In genomic region chr6:31897612-31898199, GRCh38 we compare ENCODE assay signal across 1 cellular context.
TF ChIP-seq lines count a peak whose summit lies in the region.

Gene EHMT2, minus strand, starts transcription at chr6:31897698. Its CDS starts 21 bp downstream, at chr6:31897677.

TF ChIP-seq in HepG2, 621 proteins besides CTCF, POLR2A, EP300 and RAD21 (continued from another document and continues in another):
- TF ChIP-seq PRDM15 (CRISPR knock-in tag; IDR thresholded peaks at IDR 0.05), result no peak
- no peak for TF ChIP-seq ZBTB21 (CRISPR knock-in tag; IDR thresholded peaks at IDR 0.05)
- TF ChIP-seq NR1H2 (CRISPR knock-in tag; IDR thresholded peaks at IDR 0.05; ENCODE audit: borderline replicate concordance, low read depth), result 0 out of 2 replicates have a peak, but pooled peaks have one; percentile 53
- no peak for TF ChIP-seq ZBTB49 (CRISPR knock-in tag; IDR thresholded peaks at IDR 0.05; ENCODE audit: borderline replicate concordance)
- no peak for TF ChIP-seq ZNF451 (CRISPR knock-in tag; IDR thresholded peaks at IDR 0.05)
- TF ChIP-seq TAF1 (CRISPR knock-in tag; IDR thresholded peaks at IDR 0.05), result peak; percentile 77
- TF ChIP-seq PITX1 (CRISPR knock-in tag; IDR thresholded peaks at IDR 0.05), result peak; percentile 51; the same call in 1 of the 2 replicates
- TF ChIP-seq MAZ (IDR thresholded peaks at IDR 0.05; ENCODE audit: borderline replicate concordance, low read depth, low read length), result peak; percentile 98
- peak; percentile 99 for TF ChIP-seq MAZ (CRISPR knock-in tag; IDR thresholded peaks at IDR 0.05; ENCODE audit: low read depth)
- no peak for TF ChIP-seq SP1 (IDR thresholded peaks at IDR 0.05)
- 0 out of 2 replicates have a peak, but pooled peaks have one; percentile 25 for TF ChIP-seq SP1 (CRISPR knock-in tag; IDR thresholded peaks at IDR 0.05)
- peak; percentile 74 for TF ChIP-seq ZHX2 (IDR thresholded peaks at IDR 0.05; ENCODE audit: low read depth)
- TF ChIP-seq ZHX2 (CRISPR knock-in tag; IDR thresholded peaks at IDR 0.05; ENCODE audit: borderline replicate concordance), result no peak
- TF ChIP-seq KMT2B (CRISPR knock-in tag; IDR thresholded peaks at IDR 0.05), result peak; percentile 49; the same call in 1 of the 2 replicates
- 0 out of 2 replicates have a peak, but pooled peaks have one; percentile 22 for TF ChIP-seq ZNF737 (CRISPR knock-in tag; IDR thresholded peaks at IDR 0.05; ENCODE audit: borderline replicate concordance)
- peak; percentile 53; the same call in 1 of the 2 replicates for TF ChIP-seq SP4 (CRISPR knock-in tag; IDR thresholded peaks at IDR 0.05)
- peak; percentile 15; the same call in 1 of the 2 replicates for TF ChIP-seq ZNF580 (CRISPR knock-in tag; IDR thresholded peaks at IDR 0.05; ENCODE audit: borderline replicate concordance, low read depth)
- no peak for TF ChIP-seq ZNF556 (CRISPR knock-in tag; IDR thresholded peaks at IDR 0.05; ENCODE audit: borderline replicate concordance)
- TF ChIP-seq ZNF740 (CRISPR knock-in tag; IDR thresholded peaks at IDR 0.05), result 0 out of 2 replicates have a peak, but pooled peaks have one; percentile 9
- 0 out of 2 replicates have a peak, but pooled peaks have one; percentile 39 for TF ChIP-seq MXD3 (CRISPR knock-in tag; IDR thresholded peaks at IDR 0.05)
- TF ChIP-seq ARID4A (CRISPR knock-in tag; IDR thresholded peaks at IDR 0.05; ENCODE audit: borderline replicate concordance), result peak; percentile 69; the same call in 1 of the 2 replicates
- 0 out of 2 replicates have a peak, but pooled peaks have one; percentile 38 for TF ChIP-seq HIVEP1 (CRISPR knock-in tag; IDR thresholded peaks at IDR 0.05)
- TF ChIP-seq YY1 (IDR thresholded peaks at IDR 0.05; ENCODE audit: insufficient read depth, insufficient replicate concordance, low read depth, low read length), result peak; percentile 90
- no peak for TF ChIP-seq FOXA3 (CRISPR knock-in tag; IDR thresholded peaks at IDR 0.05)
- no peak for TF ChIP-seq ZSCAN9 (CRISPR knock-in tag; IDR thresholded peaks at IDR 0.05; ENCODE audit: borderline replicate concordance)
- 0 out of 2 replicates have a peak, but pooled peaks have one; percentile 1 for TF ChIP-seq SATB2 (CRISPR knock-in tag; IDR thresholded peaks at IDR 0.05)
- peak; percentile 82 for TF ChIP-seq RBFOX2 (IDR thresholded peaks at IDR 0.05; ENCODE audit: low read depth, low read length)
- peak; percentile 69; the same call in 1 of the 2 replicates for TF ChIP-seq ZNF574 (CRISPR knock-in tag; IDR thresholded peaks at IDR 0.05)
- TF ChIP-seq RFX1 (IDR thresholded peaks at IDR 0.05), result no peak
- 0 out of 2 replicates have a peak, but pooled peaks have one; percentile 14 for TF ChIP-seq GZF1 (CRISPR knock-in tag; IDR thresholded peaks at IDR 0.05)
- TF ChIP-seq NFIB (CRISPR knock-in tag; IDR thresholded peaks at IDR 0.05; ENCODE audit: borderline replicate concordance), result no peak
